8 cellular contexts compared by ENCODE assay signal in genomic region chr22:42397332-42398246, GRCh38. TPM values are rescaled to one million over a fixed set of nuclear protein-coding genes. Genes with fewer than 3 reads are reported as not detected.
A peak's percentile ranks its signal among the peaks of the same experiment; 100 is the strongest.
DNase-seq lines count a peak whose midpoint lies in the region; ATAC-seq and TF ChIP-seq lines count a peak whose summit lies in the region.

No MANE protein-coding gene starts in this region.

- no peaks in the 10 kb centered on the region for H4K20me1 ChIP-seq in OCI-LY7 (ENCODE audit: insufficient read depth, low read length)

- TF ChIP-seq EP300 in suprapubic skin (IDR thresholded peaks at IDR 0.05), result no peak

- H3K4me1 ChIP-seq in OCI-LY7 (ENCODE audit: insufficient read depth, low read length, poor library complexity, severe bottlenecking) (peaks cover 34% of the 10 kb centered on the region), suprapubic skin (peaks cover 24% of the 10 kb centered on the region)

- H3K4me2 ChIP-seq in OCI-LY7 (ENCODE audit: low read length), result peak overlapping the region; percentile 77

- peak overlapping the region; percentile 54 for H3K4me3 ChIP-seq in OCI-LY7 (ENCODE audit: low read depth, low read length, poor library complexity, severe bottlenecking)
- H3K4me3 ChIP-seq in suprapubic skin, result no peak overlapping the region

- H3K36me3 ChIP-seq in OCI-LY7 (ENCODE audit: insufficient read depth, low read length), result no peaks in the 10 kb centered on the region
- H3K36me3 ChIP-seq in suprapubic skin, result no peaks in the 10 kb centered on the region

- DNase-seq in NCI-H2171 treated with DMSO at 0.1 percent for 48 hours (lab: John Stamatoyannopoulos, UW) (peak; percentile 55), NCI-H2171 (lab: John Stamatoyannopoulos, UW) (no peak), OCI-LY7 (ENCODE audit: low spot score) (peak; percentile 71), Right ventricle myocardium inferior (ENCODE audit: missing footprints) (peak; percentile 62), suprapubic skin (ENCODE audit: low spot score in 2 of 2) (no peak), NCI-H2081 treated with DMSO at 0.1 percent for 48 hours (lab: John Stamatoyannopoulos, UW) (no peak), NCI-H510A (lab: John Stamatoyannopoulos, UW) (no peak), NCI-H526 (lab: John Stamatoyannopoulos, UW) (no peak)

- H2AFZ ChIP-seq in OCI-LY7 (ENCODE audit: low read length), result peak overlapping the region; percentile 87

- CTCF ChIA-PET in OCI-LY7 (lab: Charles Lee; ENCODE audit: unreplicated experiment), result interaction anchor here (0.6 kb wide), 1 partner anchor 28 kb away, joined by 5 read pairs; no protein-coding TSS in a partner anchor

- peak; percentile 67 for ATAC-seq in Right ventricle myocardium inferior

- H3K9me3 ChIP-seq in OCI-LY7 (ENCODE audit: low read length), result no peaks in the 10 kb centered on the region
- no peaks in the 10 kb centered on the region for H3K9me3 ChIP-seq in suprapubic skin

- peak overlapping the region; percentile 65 for H3K27ac ChIP-seq in OCI-LY7 (ENCODE audit: low read depth, low read length, poor library complexity, severe bottlenecking)
- peak overlapping the region; percentile 50 for H3K27ac ChIP-seq in suprapubic skin

- H3K27me3 ChIP-seq in suprapubic skin, result no peaks in the 10 kb centered on the region

- intact Hi-C loops in OCI-LY7 (cut with micrococcal nuclease; ENCODE audit: unreplicated experiment) (loop anchor here (1.0 kb wide), 1 partner anchor 317 kb away; no protein-coding TSS in a partner anchor), Right ventricle myocardium inferior (cut with DNase I) (no loop called here)

- POLR2A ChIA-PET in OCI-LY7 (lab: Charles Lee), result interaction anchor here (1.0 kb wide), 1 partner anchor 100 kb away, joined by 3 read pairs; no protein-coding TSS in a partner anchor

- TF ChIP-seq CTCF in OCI-LY7 (conservative IDR thresholded peaks at IDR 0.05; ENCODE audit: low read length) (no peak), suprapubic skin (IDR thresholded peaks at IDR 0.05) (no peak)

- no peaks in the 10 kb centered on the region for H3K9me2 ChIP-seq in OCI-LY7 (ENCODE audit: insufficient read depth, low read length)

- TF ChIP-seq POLR2A in suprapubic skin (IDR thresholded peaks at IDR 0.05), result no peak

- no peaks in the 10 kb centered on the region for H3K79me2 ChIP-seq in OCI-LY7 (ENCODE audit: insufficient read depth, low read depth, low read length)

- WGBS in suprapubic skin, result 73% methylated on average over 15 of the region's 15 CpGs

- BruUV-seq in OCI-LY7 (replicated peaks; lab: Mats Ljungman, UMichigan), result no TSS peak

RNA-seq across cellular contexts. Expression of gene NFAM1, which starts 34.6 kb away (rescaled TPM):
- 0.03 and 0.16 TPM in 2 replicates for total RNA-seq in OCI-LY7 (2014; rRNA removed; shearing (Covaris generic))
- total RNA-seq in OCI-LY7 (2022) (0.88 and 1.1 TPM in 2 replicates), Right ventricle myocardium inferior (2.9 TPM), suprapubic skin (1 to 10 TPM in 2 of 4 donors, under 1 TPM in 2; 0.70 to 3.1 (median 0.97) TPM)

Comparison
In these comparisons a context has a peak if more than half of its experiments do, and no peak if none do; other contexts are left out.
1. DNase-seq: peak in NCI-H2171 treated with DMSO at 0.1 percent for 48 hours (single experiment), OCI-LY7 (single experiment) and Right ventricle myocardium inferior (single experiment); none in NCI-H2171 (single experiment), suprapubic skin (0 of 2), NCI-H2081 treated with DMSO at 0.1 percent for 48 hours (single experiment), NCI-H510A (single experiment) and NCI-H526 (0 of 2).